13 cellular contexts compared by ENCODE assay signal in the genomic region with DNA sequence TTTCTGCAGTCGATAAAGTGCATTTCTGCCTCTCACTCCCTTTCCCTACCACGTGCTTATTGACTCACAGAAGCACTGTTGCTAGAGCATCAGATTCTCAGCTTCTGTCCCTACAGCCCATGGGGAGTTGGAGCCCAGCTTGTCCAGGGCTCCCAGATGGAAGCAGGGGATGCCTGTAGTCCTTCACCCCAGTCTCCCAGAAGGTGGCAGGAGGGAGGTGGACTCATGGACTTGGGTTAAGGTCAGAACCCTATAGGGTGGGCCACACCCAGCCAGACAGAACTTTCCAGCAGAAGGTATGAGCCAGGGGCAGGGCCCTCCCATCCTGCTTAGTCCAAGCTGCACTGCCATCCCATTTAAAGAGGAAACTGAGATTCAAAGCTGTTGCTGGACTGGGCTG. TPM values are rescaled to one million over a fixed set of nuclear protein-coding genes. Genes with fewer than 3 reads are reported as not detected.
DNase-seq lines count a peak whose midpoint lies in the region; ATAC-seq, FAIRE-seq and TF ChIP-seq lines count a peak whose summit lies in the region.
"Had no signal": no experiment of that assay in that cellular context is flagged by ENCODE, and none has a peak within 500 bp of the region (broad histone marks: within the 10 kb centered on the region; RNA-seq: fewer than 3 reads in every experiment).

No MANE protein-coding gene starts in this region.

- H4K5ac ChIP-seq in H1 (ENCODE audit: insufficient read length, low read depth, low read length) = no peak overlapping the region

- no peaks in the 10 kb centered on the region for H3K79me1 ChIP-seq in H1 (ENCODE audit: low read depth, low read length)

- FAIRE-seq in H1 (lab: Jason Lieb, UNC) = no peak
- FAIRE-seq: endometrium had no signal

- no peak for TF ChIP-seq POLR2A in H1 (IDR thresholded peaks at IDR 0.05; ENCODE audit: control extremely low read depth in 1 of 2, low read depth in 2 of 2, low read length in 2 of 2)

- DNase-seq in ELR (ENCODE audit: low read depth) (peak; percentile 34), PC-3 (no peak), H1 (ENCODE audit: low read depth in 1 of 2, low spot score in 2 of 2) (no peak)

- no peak overlapping the region for H3K56ac ChIP-seq in H1 (replicated peaks; ENCODE audit: insufficient read length, low read depth, low read length)

- H4K20me1 ChIP-seq in PC-3 (ENCODE audit: low read length) = 0 out of 2 replicates have a peak, but pooled peaks cover 4% of the 10 kb centered on the region
- peaks cover 2 to 14% of the 10 kb centered on the region in 2 experiments for H4K20me1 ChIP-seq in H1 (replicated peaks in 1 of 2; ENCODE audit: control insufficient read depth in 1 of 2, insufficient read depth in 2 of 2, low read length in 2 of 2)

- peak in 1 of 2 experiments; percentile 17; a peak in 1 of 4 replicates for TF ChIP-seq RAD21 in H1 (IDR thresholded peaks at IDR 0.05 in 1 of 2, conservative IDR thresholded peaks at IDR 0.05 in 1 of 2; ENCODE audit: low read depth in 2 of 2, low read length in 2 of 2)

- H3K14ac ChIP-seq in H1 (ENCODE audit: insufficient read length) = no peak overlapping the region

- H3K4me3 ChIP-seq in PC-3 (ENCODE audit: low read length) (no peak overlapping the region), H1 (ENCODE audit: extremely low read depth in 1 of 4, insufficient read depth in 2 of 4, low read depth in 3 of 4, low read length in 4 of 4) (no peak overlapping the region)
- H3K4me3 ChIP-seq: K562, upper lobe of left lung had no signal

- no peak overlapping the region for H2BK20ac ChIP-seq in H1 (ENCODE audit: low read length)

- POLR2A ChIA-PET in PC-3 (lab: Charles Lee; ENCODE audit: unreplicated experiment) (no interaction called here), H1 (lab: Charles Lee; ENCODE audit: partially characterized antibody) (interaction anchor here (1.1 to 11.1 kb wide), 11 partner anchors 15 to 79 kb away, joined by 4 to 133 read pairs (median 19); a partner anchor contains a TSS)

- H3K27me3 Mint-ChIP-seq in nephron (ENCODE audit: low read depth) = no peaks in the 10 kb centered on the region
- H3K27me3 Mint-ChIP-seq: activated CD8-positive, alpha-beta memory T cell treated with anti-CD3 and anti-CD28 coated beads, Interleukin-2, amount 10 ng/mL, durations not matched to agents 7 days and 5 days; naive B cell had no signal

- H4K91ac ChIP-seq in H1 (replicated peaks; ENCODE audit: insufficient read length, low read length) = peak overlapping the region; percentile 17

- intact Hi-C loops in PC-3 (cut with micrococcal nuclease) = loop anchor here (5.0 kb wide), 1 partner anchor 50 kb away; no protein-coding TSS in a partner anchor

- no peak overlapping the region for H3K9ac ChIP-seq in PC-3 (ENCODE audit: low read length)
- no peak overlapping the region for H3K9ac ChIP-seq in H1 (replicated peaks in 1 of 4; ENCODE audit: extremely low read depth in 1 of 4, low read depth in 3 of 4, low read length in 3 of 4)

- peaks cover 21% of the 10 kb centered on the region for H3K36me3 ChIP-seq in PC-3 (ENCODE audit: low read depth, low read length)
- H3K36me3 ChIP-seq in H1 (ENCODE audit: control insufficient read depth in 2 of 4, insufficient read depth in 4 of 4, low read length in 3 of 4) = peaks cover 14 to 26% (median 19%) of the 10 kb centered on the region in 4 experiments; a peak in 7 of 8 replicates

- H3K4me1 Mint-ChIP-seq in nephron = peaks cover 50% of the 10 kb centered on the region
- H3K4me1 Mint-ChIP-seq: activated CD8-positive, alpha-beta memory T cell treated with anti-CD3 and anti-CD28 coated beads, Interleukin-2, amount 10 ng/mL, durations not matched to agents 7 days and 5 days had no signal

- H2AK5ac ChIP-seq in H1 (ENCODE audit: low read depth, low read length) = no peak overlapping the region

- no peaks in the 10 kb centered on the region for H3F3A ChIP-seq in PC-3 (ENCODE audit: low read length, unreplicated experiment)

- H3K18ac ChIP-seq in H1 (ENCODE audit: extremely low read depth, low read length) = no peak overlapping the region

- H4K8ac ChIP-seq in H1 (ENCODE audit: extremely low read depth, insufficient read depth, low read length) = peak overlapping the region; percentile 66; the same call in 1 of the 2 replicates

- no peaks in the 10 kb centered on the region for H3K27me3 ChIP-seq in PC-3 (ENCODE audit: low read length)
- no peaks in the 10 kb centered on the region for H3K27me3 ChIP-seq in H1 (replicated peaks in 1 of 4; ENCODE audit: control insufficient read depth in 3 of 4, extremely low read depth in 1 of 4, insufficient read depth in 3 of 4, low read length in 3 of 4)
- H3K27me3 ChIP-seq: upper lobe of left lung had no signal

- H2AFZ ChIP-seq in PC-3 (ENCODE audit: low read length) (no peak overlapping the region), H1 (ENCODE audit: low read length) (no peak overlapping the region)

- ATAC-seq in PC-3 (peak; percentile 1; the same call in 1 of the 2 replicates), HG02623 (IDR thresholded peaks at IDR 0.05; ENCODE audit: unreplicated experiment) (no peak), HG02973 (IDR thresholded peaks at IDR 0.05; ENCODE audit: unreplicated experiment) (no peak), GM18519 (IDR thresholded peaks at IDR 0.05; ENCODE audit: low FRiP score, unreplicated experiment) (no peak), GM19328 (IDR thresholded peaks at IDR 0.05; ENCODE audit: unreplicated experiment) (no peak)

- H3K23me2 ChIP-seq in H1 (ENCODE audit: low read depth, low read length) = no peaks in the 10 kb centered on the region

- no peaks in the 10 kb centered on the region for H3K9me3 ChIP-seq in PC-3 (ENCODE audit: low read length)
- no peaks in the 10 kb centered on the region for H3K9me3 ChIP-seq in H1 (ENCODE audit: insufficient read depth in 2 of 2, low read depth in 1 of 2, low read length in 1 of 2)
- H3K9me3 ChIP-seq: upper lobe of left lung had no signal

- H2BK120ac ChIP-seq in H1 (replicated peaks; ENCODE audit: low read depth, low read length) = no peak overlapping the region

- no peak overlapping the region for H3K27ac ChIP-seq in PC-3 (ENCODE audit: low read length)
- no peak overlapping the region; the same call in 1 of the 2 replicates for H3K27ac ChIP-seq in H1 (ENCODE audit: low read depth, low read length)
- H3K27ac ChIP-seq: upper lobe of left lung had no signal

- 0 out of 2 replicates have a peak overlapping the region, but pooled peaks have one; percentile 32 for H2BK15ac ChIP-seq in H1 (ENCODE audit: low read length)

- no peak overlapping the region for H3K4ac ChIP-seq in H1 (replicated peaks; ENCODE audit: insufficient read length, low read depth, low read length)

- H3K4me3 Mint-ChIP-seq in nephron = no peak overlapping the region
- H3K4me3 Mint-ChIP-seq: activated CD8-positive, alpha-beta memory T cell treated with anti-CD3 and anti-CD28 coated beads, Interleukin-2, amount 10 ng/mL, durations not matched to agents 7 days and 5 days had no signal

- no peaks in the 10 kb centered on the region for H3K9me2 ChIP-seq in PC-3 (replicated peaks; ENCODE audit: low read length)

- CTCF ChIA-PET in PC-3 (lab: Charles Lee) (interaction anchor here (0.7 kb wide), 1 partner anchor 347 kb away, joined by 3 read pairs; no protein-coding TSS in a partner anchor), H1 (lab: Charles Lee; ENCODE audit: partially characterized antibody) (interaction anchor here (0.5 to 20.9 kb wide), 22 partner anchors 10 to 201 kb away, joined by 3 to 591 read pairs (median 8); a partner anchor contains a TSS)

- H3K4me1 ChIP-seq in PC-3 (ENCODE audit: insufficient read depth, low read length) = no peaks in the 10 kb centered on the region
- peaks cover 4 to 32% (median 23%) of the 10 kb centered on the region in 4 experiments for H3K4me1 ChIP-seq in H1 (replicated peaks in 1 of 4; ENCODE audit: control insufficient read depth in 3 of 4, insufficient read depth in 4 of 4, low read length in 3 of 4)

- no peaks in the 10 kb centered on the region for H3K9me3 Mint-ChIP-seq in nephron
- H3K9me3 Mint-ChIP-seq: naive B cell had no signal

- H3K36me3 Mint-ChIP-seq in nephron (ENCODE audit: low read depth) = peaks cover 28% of the 10 kb centered on the region

- H3K4me2 ChIP-seq in PC-3 (ENCODE audit: low read length) (no peak overlapping the region), H1 (ENCODE audit: insufficient read depth in 1 of 2, low read depth in 2 of 2, low read length in 2 of 2) (no peak overlapping the region)

- H2BK12ac ChIP-seq in H1 (ENCODE audit: low read depth, low read length) = no peak overlapping the region

- BruUV-seq in PC-3 (replicated peaks; lab: Mats Ljungman, UMichigan) = no TSS peak

- TF ChIP-seq CTCF in PC-3 (conservative IDR thresholded peaks at IDR 0.05; ENCODE audit: low read depth, low read length) (no peak), H1 (IDR thresholded peaks at IDR 0.05; ENCODE audit: control extremely low read depth in 1 of 3, insufficient read depth in 1 of 3, low read depth in 1 of 3, low read length in 3 of 3) (no peak), nephron (IDR thresholded peaks at IDR 0.05; ENCODE audit: unreplicated experiment in 3 of 3) (no peak)

- no peak for TF ChIP-seq EP300 in H1 (IDR thresholded peaks at IDR 0.05; ENCODE audit: borderline replicate concordance in 1 of 2, low read depth in 2 of 2, low read length in 2 of 2)

- no peak overlapping the region; the same call in 1 of the 2 replicates for H2BK5ac ChIP-seq in H1 (ENCODE audit: low read depth, low read length)

- WGBS in H1 (ENCODE audit: extremely low coverage in 1 of 2, insufficient coverage in 1 of 2, insufficient read length in 1 of 2, insufficient replicate concordance in 2 of 2, low coverage in 1 of 2, low lambda C conversion rate in 2 of 2, missing lambda C conversion rate in 1 of 2), 2 experiments = 84% methylated on average over 2 of the region's 2 CpGs; no CpG with 5 or more reads in 1 of the 2 experiments

- H3K79me2 ChIP-seq in PC-3 (ENCODE audit: low read length) (no peaks in the 10 kb centered on the region), H1 (ENCODE audit: control insufficient read depth in 1 of 2, insufficient read depth in 2 of 2, low read length in 2 of 2) (no peaks in the 10 kb centered on the region)

- peak overlapping the region in 2 of 3 experiments; percentile 36 to 74 for H3K27ac Mint-ChIP-seq in nephron
- H3K27ac Mint-ChIP-seq: activated CD8-positive, alpha-beta memory T cell treated with anti-CD3 and anti-CD28 coated beads, Interleukin-2, amount 10 ng/mL, durations not matched to agents 7 days and 5 days had no signal

- H3K23ac ChIP-seq in H1 (ENCODE audit: insufficient read length) = no peak overlapping the region

RNA-seq across cellular contexts. Expression of a gene that starts 33.1 kb away (rescaled TPM):
- 47.3 and 50.5 TPM in 2 replicates for total RNA-seq in PC-3 (2014; rRNA removed)
- 37.0 and 39.6 TPM in 2 replicates for total RNA-seq in H1 (2021; fragmentation: NEBNext Ultra II Directional; extraction: Animal tissue kit (Norgen Biotek cat#: 25700))
- polyA plus RNA-seq in H1 (2011; rRNA removed) = 20.3 and 36.0 TPM in 2 replicates
- polyA plus RNA-seq in H1 (2011; cell fraction: cytosol; rRNA removed) = 21.2 TPM
- polyA plus RNA-seq in H1 (2011; cell fraction: nucleus; rRNA removed) = 58.6 TPM
- 15.9 to 32.4 TPM (median 29.9 TPM) in 4 replicates for polyA plus RNA-seq in H1 (2012, experiment 1 of 2)
- 23.9 TPM for polyA plus RNA-seq in H1 (2012, experiment 2 of 2)
- 45.3 TPM for polyA plus RNA-seq in H1 (2013, experiment 1 of 2)
- polyA plus RNA-seq in H1 (2013, experiment 2 of 2) = 41.8 TPM
- 28.0 and 36.9 TPM in 2 replicates for polyA minus RNA-seq in H1 (2011; rRNA and poly(A)+ RNA removed)
- polyA minus RNA-seq in H1 (2011; cell fraction: cytosol; rRNA and poly(A)+ RNA removed) = 35.4 TPM
- 25.2 TPM for polyA minus RNA-seq in H1 (2011; cell fraction: nucleus; rRNA and poly(A)+ RNA removed)

RNA-seq across cellular contexts. Expression of a gene that starts 33.4 kb away (rescaled TPM):
- 105 and 128 TPM in 2 replicates for total RNA-seq in PC-3 (2014; rRNA removed)
- 82.7 and 83.7 TPM in 2 replicates for total RNA-seq in H1 (2021; fragmentation: NEBNext Ultra II Directional; extraction: Animal tissue kit (Norgen Biotek cat#: 25700))
- polyA plus RNA-seq in H1 (2011; rRNA removed) = 98.8 and 144 TPM in 2 replicates
- polyA plus RNA-seq in H1 (2011; cell fraction: cytosol; rRNA removed) = 117 TPM
- 355 TPM for polyA plus RNA-seq in H1 (2011; cell fraction: nucleus; rRNA removed)
- polyA plus RNA-seq in H1 (2012, experiment 1 of 2) = 91.9 to 114 TPM (median 101 TPM) in 4 replicates
- polyA plus RNA-seq in H1 (2012, experiment 2 of 2) = 9.8 TPM
- 58.9 TPM for polyA plus RNA-seq in H1 (2013, experiment 1 of 2)
- polyA plus RNA-seq in H1 (2013, experiment 2 of 2) = 53.3 TPM
- polyA minus RNA-seq in H1 (2011; rRNA and poly(A)+ RNA removed) = 204 and 285 TPM in 2 replicates
- 101 TPM for polyA minus RNA-seq in H1 (2011; cell fraction: cytosol; rRNA and poly(A)+ RNA removed)
- 187 TPM for polyA minus RNA-seq in H1 (2011; cell fraction: nucleus; rRNA and poly(A)+ RNA removed)
